ENCODE assay signal across 8 cellular contexts in the genomic region with DNA sequence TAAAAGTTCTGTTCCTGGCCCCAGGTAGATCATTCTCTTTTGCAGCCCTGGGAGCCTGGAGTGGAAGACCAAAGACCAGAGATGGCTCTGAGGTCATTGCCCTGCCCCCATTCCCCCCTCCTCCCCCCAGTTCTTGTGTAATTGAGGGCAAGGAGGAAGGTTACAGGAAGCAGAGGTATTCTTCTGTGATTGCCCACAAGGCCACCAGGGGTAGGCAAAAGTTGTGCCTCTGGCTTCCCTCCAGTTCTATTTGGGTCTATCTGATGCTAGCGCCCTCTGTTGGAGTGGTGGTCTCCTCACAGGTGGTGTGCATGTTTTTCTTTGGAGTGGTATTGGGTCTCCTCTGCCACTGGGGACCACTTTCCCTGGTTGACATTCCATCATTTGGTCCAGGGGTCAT. TPM values are rescaled to one million over a fixed set of nuclear protein-coding genes. Genes with fewer than 3 reads are reported as not detected.
DNase-seq lines count a peak whose midpoint lies in the region; ATAC-seq and TF ChIP-seq lines count a peak whose summit lies in the region.

No MANE protein-coding gene starts in this region.

- 60% methylated on average over 1 of the region's 1 CpG for WGBS in right lobe of liver (ENCODE audit: insufficient coverage, low coverage, low lambda C conversion rate, missing lambda C conversion rate)

- peak; percentile 71 to 78 for ATAC-seq in activated T-cell treated with anti-CD3 and anti-CD28 coated beads, Interleukin-2, amount 50 U/mL, for 4 hours
- ATAC-seq in right lobe of liver (peak in 2 of 4 donors; percentile 14 to 57), GM21737 (IDR thresholded peaks at IDR 0.05; ENCODE audit: unreplicated experiment) (no peak), HG03097 (IDR thresholded peaks at IDR 0.05; ENCODE audit: low FRiP score, unreplicated experiment) (no peak), HG03108 (IDR thresholded peaks at IDR 0.05; ENCODE audit: unreplicated experiment) (no peak)

- H3K4me2 ChIP-seq in Loucy (ENCODE audit: low read depth, low read length, poor library complexity, severe bottlenecking), result no peak overlapping the region

- no peaks in the 10 kb centered on the region for H3K9me3 ChIP-seq in CD8-positive, alpha-beta memory T cell (ENCODE audit: low read length)
- no peaks in the 10 kb centered on the region for H3K9me3 ChIP-seq in Loucy (ENCODE audit: insufficient read depth, low read depth, low read length)
- no peaks in the 10 kb centered on the region for H3K9me3 ChIP-seq in right lobe of liver

- H2AFZ ChIP-seq in Loucy (ENCODE audit: low read length), result 0 out of 2 replicates have a peak overlapping the region, but pooled peaks have one; percentile 17

- no peak for TF ChIP-seq POLR2A in right lobe of liver (IDR thresholded peaks at IDR 0.05)

- H3K36me3 ChIP-seq in CD8-positive, alpha-beta memory T cell (ENCODE audit: insufficient read depth, low read length), result no peaks in the 10 kb centered on the region
- H3K36me3 ChIP-seq in Loucy (ENCODE audit: insufficient read depth, low read length) (no peaks in the 10 kb centered on the region), right lobe of liver (no peaks in the 10 kb centered on the region)

- no peak overlapping the region for H3K4me3 Mint-ChIP-seq in CD8-positive, alpha-beta memory T cell
- no peak overlapping the region for H3K4me3 Mint-ChIP-seq in activated T-cell treated with anti-CD3 and anti-CD28 coated beads, Interleukin-2, amount 50 U/mL, for 4 hours

- H3K27me3 ChIP-seq in CD8-positive, alpha-beta memory T cell (ENCODE audit: insufficient read depth, low read length, poor library complexity, severe bottlenecking), result no peaks in the 10 kb centered on the region
- H3K27me3 ChIP-seq in Loucy (ENCODE audit: insufficient read depth, low read length, poor library complexity, severe bottlenecking), result no peaks in the 10 kb centered on the region
- no peaks in the 10 kb centered on the region for H3K27me3 ChIP-seq in right lobe of liver

- POLR2A ChIA-PET in CD8-positive, alpha-beta memory T cell (lab: Charles Lee), result no interaction called here

- H3K4me3 ChIP-seq in CD8-positive, alpha-beta memory T cell (ENCODE audit: low read length), result no peak overlapping the region
- H3K4me3 ChIP-seq in Loucy (ENCODE audit: low read length, poor library complexity, severe bottlenecking), result no peak overlapping the region
- no peak overlapping the region for H3K4me3 ChIP-seq in right lobe of liver

- no peaks in the 10 kb centered on the region for H3K4me1 ChIP-seq in CD8-positive, alpha-beta memory T cell (ENCODE audit: insufficient read depth, low read length)
- H3K4me1 ChIP-seq in Loucy (ENCODE audit: insufficient read depth, low read length, poor library complexity, severe bottlenecking), result peaks cover 7% of the 10 kb centered on the region
- H3K4me1 ChIP-seq in right lobe of liver, result no peaks in the 10 kb centered on the region

- TF ChIP-seq CTCF in Loucy (conservative IDR thresholded peaks at IDR 0.05; ENCODE audit: low read length), result peak; percentile 92
- TF ChIP-seq CTCF in right lobe of liver (IDR thresholded peaks at IDR 0.05), result peak in 3 of 4 donors; percentile 9 to 23 (median 13)

- DNase-seq in CD8-positive, alpha-beta memory T cell, result peak in 4 of 5 donors; percentile 12 to 50 (median 33)
- DNase-seq in activated T-cell treated with anti-CD3 and anti-CD28 coated beads, Interleukin-2, amount 50 U/mL, for 4 hours, result peak; percentile 6
- DNase-seq in right lobe of liver (no peak), HPDE6-E6E7 (ENCODE audit: extremely low spot score) (no peak)

- H3K4me1 Mint-ChIP-seq in CD8-positive, alpha-beta memory T cell, result peaks cover 2 to 4% (median 4%) of the 10 kb centered on the region in 3 donors
- no peaks in the 10 kb centered on the region for H3K4me1 Mint-ChIP-seq in activated T-cell treated with anti-CD3 and anti-CD28 coated beads, Interleukin-2, amount 50 U/mL, for 4 hours (ENCODE audit: low read depth)

- intact Hi-C loops in right lobe of liver (cut with DNase I), result loop anchor here (5.0 to 10.0 kb wide), 3 partner anchors 260 to 473 kb away; no protein-coding TSS in a partner anchor

- H3K9me2 ChIP-seq in Loucy (replicated peaks; ENCODE audit: low read depth, low read length), result no peaks in the 10 kb centered on the region

- H3K27me3 Mint-ChIP-seq in CD8-positive, alpha-beta memory T cell, result no peaks in the 10 kb centered on the region
- no peaks in the 10 kb centered on the region for H3K27me3 Mint-ChIP-seq in activated T-cell treated with anti-CD3 and anti-CD28 coated beads, Interleukin-2, amount 50 U/mL, for 4 hours (ENCODE audit: low read depth)

- H3K9ac ChIP-seq in Loucy (ENCODE audit: low read depth, low read length, poor library complexity, severe bottlenecking), result no peak overlapping the region

- no peaks in the 10 kb centered on the region for H3K36me3 Mint-ChIP-seq in CD8-positive, alpha-beta memory T cell
- H3K36me3 Mint-ChIP-seq in activated T-cell treated with anti-CD3 and anti-CD28 coated beads, Interleukin-2, amount 50 U/mL, for 4 hours (ENCODE audit: insufficient read depth), result no peaks in the 10 kb centered on the region

- peak overlapping the region in 2 of 8 donors; percentile 31 to 42 for H3K27ac Mint-ChIP-seq in CD8-positive, alpha-beta memory T cell

- no peaks in the 10 kb centered on the region for H4K20me1 ChIP-seq in Loucy (ENCODE audit: insufficient read depth, low read length, poor library complexity, severe bottlenecking)

- H3F3A ChIP-seq in Loucy (ENCODE audit: low read depth), result no peaks in the 10 kb centered on the region

- no peaks in the 10 kb centered on the region for H3K79me2 ChIP-seq in Loucy (ENCODE audit: insufficient read depth, low read length)

- CTCF ChIA-PET in CD8-positive, alpha-beta memory T cell (lab: Charles Lee), result interaction anchor here (0.9 to 3.2 kb wide), 3 partner anchors 463 to 474 kb away, joined by 3 to 14 read pairs (median 3); no protein-coding TSS in a partner anchor

- no peak overlapping the region for H3K27ac ChIP-seq in CD8-positive, alpha-beta memory T cell (ENCODE audit: low read depth, low read length)
- H3K27ac ChIP-seq in right lobe of liver, result no peak overlapping the region

- H3K9me3 Mint-ChIP-seq in CD8-positive, alpha-beta memory T cell, result no peaks in the 10 kb centered on the region
- no peaks in the 10 kb centered on the region for H3K9me3 Mint-ChIP-seq in activated T-cell treated with anti-CD3 and anti-CD28 coated beads, Interleukin-2, amount 50 U/mL, for 4 hours

RNA-seq across cellular contexts. Expression of a gene that starts 41.2 kb away (rescaled TPM):
- total RNA-seq in CD8-positive, alpha-beta memory T cell, result 10 to 100 TPM; 36.6 to 38.8 TPM
- 29.0 TPM for polyA plus RNA-seq in CD8-positive, alpha-beta memory T cell
- 10 to 100 TPM; 30.5 to 34.4 (median 30.5) TPM for total RNA-seq in activated T-cell treated with anti-CD3 and anti-CD28 coated beads, Interleukin-2, amount 50 U/mL, for 4 hours
- 10 to 100 TPM in 4 of 6 experiments, 1 to 10 TPM in 2; 7.5 to 12.5 (median 10.6) TPM for total RNA-seq in right lobe of liver

Comparison
In these comparisons a context has a peak if more than half of its experiments do, and no peak if none do; other contexts are left out.
1. DNase-seq: peak in CD8-positive, alpha-beta memory T cell (4 of 5) and activated T-cell treated with anti-CD3 and anti-CD28 coated beads, Interleukin-2, amount 50 U/mL, for 4 hours (single experiment); none in right lobe of liver (0 of 3) and HPDE6-E6E7 (single experiment).
2. ATAC-seq: peak in activated T-cell treated with anti-CD3 and anti-CD28 coated beads, Interleukin-2, amount 50 U/mL, for 4 hours (2 of 2); none in GM21737 (single experiment), HG03097 (single experiment) and HG03108 (single experiment).